21 cellular contexts compared by ENCODE assay signal in the genomic region with DNA sequence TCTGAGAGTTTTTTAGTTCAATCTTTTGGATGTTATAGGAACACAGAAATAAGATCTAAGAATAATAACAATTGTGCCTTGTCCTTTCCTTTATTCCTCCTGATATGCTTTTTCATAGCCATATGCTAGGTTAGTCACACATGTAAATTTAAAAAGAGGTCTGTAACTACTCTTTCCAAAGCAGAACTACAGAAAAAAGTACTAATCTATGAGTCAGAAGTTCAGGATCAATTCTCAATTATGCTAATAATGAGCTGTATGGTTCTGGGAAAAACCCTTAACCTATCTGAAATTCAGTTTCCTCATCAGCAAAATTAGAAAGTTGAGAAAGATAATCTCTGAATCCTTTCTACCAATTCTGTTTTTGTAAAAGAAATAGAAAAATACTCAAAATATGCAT. TPM values are rescaled to one million over a fixed set of nuclear protein-coding genes. Genes with fewer than 3 reads are reported as not detected.
"Had no signal": no experiment of that assay in that cellular context is flagged by ENCODE, and none has a peak within 500 bp of the region (broad histone marks: within the 10 kb centered on the region; RNA-seq: fewer than 3 reads in every experiment).

No MANE protein-coding gene starts in this region.

- ATAC-seq: body of pancreas; effector memory CD8-positive, alpha-beta T cell; foreskin keratinocyte; gastrocnemius medialis; heart left ventricle had no signal

- H3K27me3 Mint-ChIP-seq: activated CD8-positive, alpha-beta T cell treated with anti-CD3 and anti-CD28 coated beads for 36 hours; activated naive CD4-positive, alpha-beta T cell treated with anti-CD3 and anti-CD28 coated beads, Interleukin-2, amount 10 ng/mL, durations not matched to agents 7 days and 5 days had no signal

- H3K4me3 Mint-ChIP-seq: activated CD8-positive, alpha-beta T cell treated with anti-CD3 and anti-CD28 coated beads for 36 hours; activated naive CD4-positive, alpha-beta T cell treated with anti-CD3 and anti-CD28 coated beads, Interleukin-2, amount 10 ng/mL, durations not matched to agents 7 days and 5 days; activated T-cell treated with anti-CD3 and anti-CD28 coated beads, Interleukin-2, amount 50 U/mL, for 72 hours; effector memory CD8-positive, alpha-beta T cell had no signal

- H3K4me1 Mint-ChIP-seq: activated naive CD4-positive, alpha-beta T cell treated with anti-CD3 and anti-CD28 coated beads, Interleukin-2, amount 10 ng/mL, durations not matched to agents 7 days and 5 days had no signal

- H3K27ac Mint-ChIP-seq: activated CD8-positive, alpha-beta T cell treated with anti-CD3 and anti-CD28 coated beads for 36 hours; activated naive CD4-positive, alpha-beta T cell treated with anti-CD3 and anti-CD28 coated beads, Interleukin-2, amount 10 ng/mL, durations not matched to agents 7 days and 5 days; activated T-cell treated with anti-CD3 and anti-CD28 coated beads, Interleukin-2, amount 50 U/mL, for 72 hours; effector memory CD8-positive, alpha-beta T cell had no signal

- H3K9me3 Mint-ChIP-seq: activated CD8-positive, alpha-beta T cell treated with anti-CD3 and anti-CD28 coated beads for 36 hours; activated naive CD4-positive, alpha-beta T cell treated with anti-CD3 and anti-CD28 coated beads, Interleukin-2, amount 10 ng/mL, durations not matched to agents 7 days and 5 days; activated T-cell treated with anti-CD3 and anti-CD28 coated beads, Interleukin-2, amount 50 U/mL, for 72 hours; effector memory CD8-positive, alpha-beta T cell had no signal

- DNase-seq: activated CD4-positive, alpha-beta T cell treated with anti-CD3 and anti-CD28 coated beads, Interleukin-2, amount 50 U/mL, for 1 hour; activated CD8-positive, alpha-beta memory T cell treated with anti-CD3 and anti-CD28 coated beads for 24 hours; activated effector memory CD4-positive, alpha-beta T cell treated with Interleukin-2 at 50 U/mL for 16 hours; activated gamma-delta T cell treated with Interleukin-2 at 50 U/mL for 16 hours; activated naive CD4-positive, alpha-beta T cell treated with anti-CD3 and anti-CD28 coated beads, Interleukin-2, amount 10 ng/mL, durations not matched to agents 7 days and 5 days; adrenal gland; amygdala; aorta; body of pancreas; cortex of kidney; dermis blood vessel endothelial cell; effector CD4-positive, alpha-beta T cell; effector memory CD8-positive, alpha-beta T cell; erythroblast; gastrocnemius medialis; glutamatergic neuron; heart left ventricle; T-helper 2 cell had no signal

- H3K36me3 Mint-ChIP-seq: activated naive CD4-positive, alpha-beta T cell treated with anti-CD3 and anti-CD28 coated beads, Interleukin-2, amount 10 ng/mL, durations not matched to agents 7 days and 5 days had no signal

RNA-seq across cellular contexts. Expression of a gene that starts 44.4 kb away (rescaled TPM):
- total RNA-seq: dermis blood vessel endothelial cell had no signal
